Comparison of ENCODE assay signal across 6 cellular contexts in the genomic region with DNA sequence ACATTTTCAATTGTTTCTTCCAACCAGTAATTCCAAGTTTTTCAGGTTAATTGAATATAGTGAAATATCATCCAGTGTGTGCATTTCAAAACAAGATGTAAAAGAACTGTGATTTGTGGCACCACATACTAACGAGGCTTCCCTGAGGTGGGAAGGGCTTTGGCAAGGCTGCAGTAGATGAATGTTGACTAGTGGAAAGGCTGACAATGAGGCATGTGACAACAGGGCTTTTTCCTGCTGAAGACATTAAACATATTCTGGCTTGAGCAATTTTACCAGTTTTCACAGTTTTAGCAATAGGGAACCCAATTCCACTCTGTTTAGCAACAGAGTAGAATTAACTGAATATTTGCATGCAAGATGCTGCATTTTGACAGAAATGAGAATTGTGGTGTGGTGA.
"Had no signal": no experiment of that assay in that cellular context is flagged by ENCODE, and none has a peak within 500 bp of the region (broad histone marks: within the 10 kb centered on the region; RNA-seq: fewer than 3 reads in every experiment).

No MANE protein-coding gene starts in this region.

- H3K4me3 ChIP-seq: dorsolateral prefrontal cortex, hepatocyte had no signal

- H3K27ac ChIP-seq: hepatocyte had no signal

- DNase-seq: activated CD4-positive, CD25-positive, alpha-beta regulatory T cell; activated CD8-positive, alpha-beta memory T cell treated with anti-CD3 and anti-CD28 coated beads for 24 hours; islet precursor cell had no signal

- ATAC-seq: stimulated activated effector memory CD8-positive, alpha-beta T cell treated with anti-CD3 and anti-CD28 coated beads, Interleukin-12 subunit alpha, Interleukin-12 subunit beta, amount 100 ng/mL, for 72 hours had no signal

- H3K27me3 ChIP-seq: dorsolateral prefrontal cortex, hepatocyte had no signal
